In the genomic region with DNA sequence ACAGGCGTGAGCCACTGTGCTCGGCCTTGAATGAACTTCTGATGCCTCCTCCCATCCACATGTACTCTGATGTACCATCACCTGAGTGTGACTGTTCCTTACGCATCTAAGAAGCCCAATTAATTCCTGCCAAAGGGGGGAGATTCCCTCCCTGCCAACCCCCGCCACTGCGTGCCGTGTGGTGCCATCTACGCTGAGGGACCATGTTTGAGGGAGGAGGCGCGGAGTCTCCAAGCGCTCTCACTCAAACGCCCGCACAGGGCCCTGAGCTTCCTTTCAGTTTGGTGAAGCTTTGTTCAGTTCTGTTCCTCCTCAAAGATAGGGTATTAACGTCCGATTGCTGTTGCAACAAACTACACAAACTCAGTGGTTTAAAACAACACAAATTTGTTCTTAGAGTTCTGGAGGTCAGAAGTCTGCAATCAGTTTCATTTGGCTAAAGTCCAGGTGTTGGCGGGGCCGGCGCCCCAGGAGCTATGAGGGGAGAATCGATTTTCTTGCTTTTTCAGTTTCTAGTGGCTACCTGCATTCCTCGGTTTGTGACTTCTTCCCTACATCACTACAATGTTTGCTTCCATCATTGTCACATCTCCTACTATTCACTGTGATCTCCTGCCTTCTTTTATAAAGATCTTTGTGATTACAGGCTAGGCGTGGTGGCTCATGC, we compare ENCODE assay signal across 20 cellular contexts. TPM values are rescaled to one million over a fixed set of nuclear protein-coding genes. Genes with fewer than 3 reads are reported as not detected.
"Had no signal": no experiment of that assay in that cellular context is flagged by ENCODE, and none has a peak within 500 bp of the region (broad histone marks: within the 10 kb centered on the region; RNA-seq: fewer than 3 reads in every experiment).

No MANE protein-coding gene starts in this region.

- H3K27ac ChIP-seq: KMS-11, RWPE1 had no signal

- H3K4me3 Mint-ChIP-seq: IgD-negative memory B cell had no signal

- H3K9ac ChIP-seq: KMS-11, SK-N-SH had no signal

- H3K27ac Mint-ChIP-seq: IgD-negative memory B cell had no signal

- DNase-seq: Kasumi-1; MM.1S; NCI-H1092 treated with DMSO at 0.1 percent for 48 hours; NCI-H1436; NCI-H187 treated with DMSO at 0.1 percent for 48 hours; NCI-H2029 treated with DMSO at 0.1 percent for 48 hours; NCI-H2171 treated with DMSO at 0.1 percent for 48 hours; NCI-H524; NCI-H526 treated with DMSO at 0.1 percent for 48 hours; NCI-H774; NK-92 treated with Interleukin-12 subunit alpha and Interleukin-12 subunit beta, amount 100 ng/mL, for 24 hours; PC-3; SHP77; SK-N-SH had no signal

- H3K9me3 ChIP-seq: SK-N-SH had no signal

- FAIRE-seq: K562 had no signal

- ATAC-seq: K562, Panc1, PC-3 had no signal

- H3K4me3 ChIP-seq: K562 had no signal

- H3K36me3 Mint-ChIP-seq: IgD-negative memory B cell had no signal

- H3K4me2 ChIP-seq: KMS-11, SK-N-SH had no signal

RNA-seq across cellular contexts. Expression of a gene that starts 13.9 kb away (rescaled TPM):
- total RNA-seq: OCI-LY7 had no signal
